Comparison of ENCODE assay signal across 9 cellular contexts in genomic region chr12:29428630-29429029, GRCh38. TPM values are rescaled to one million over a fixed set of nuclear protein-coding genes. Genes with fewer than 3 reads are reported as not detected.
DNase-seq lines count a peak whose midpoint lies in the region; ATAC-seq and TF ChIP-seq lines count a peak whose summit lies in the region.
"Had no signal": no experiment of that assay in that cellular context is flagged by ENCODE, and none has a peak within 500 bp of the region (broad histone marks: within the 10 kb centered on the region; RNA-seq: fewer than 3 reads in every experiment).

No MANE protein-coding gene starts in this region.

- H3K4me1 ChIP-seq in ACC112 (ENCODE audit: control insufficient read depth, insufficient read depth, low read length, unreplicated experiment) (peaks cover 32% of the 10 kb centered on the region), endodermal cell (ENCODE audit: control insufficient read depth, insufficient read depth, low read length) (peaks cover 6% of the 10 kb centered on the region), transverse colon (no peaks in the 10 kb centered on the region), ascending aorta (no peaks in the 10 kb centered on the region)

- H2AFZ ChIP-seq in ACC112 (ENCODE audit: low read length, unreplicated experiment), result no peak overlapping the region

- peaks cover 28% of the 10 kb centered on the region for H3K4me1 Mint-ChIP-seq in endodermal cell
- H3K4me1 Mint-ChIP-seq: immature natural killer cell had no signal

- no peak for TF ChIP-seq RAD21 in Ishikawa (IDR thresholded peaks at IDR 0.05; ENCODE audit: low read depth)

- H3K9me3 Mint-ChIP-seq in endodermal cell, result peaks cover 21% of the 10 kb centered on the region

- H3K9ac ChIP-seq in endodermal cell (ENCODE audit: extremely low read depth, low read length, poor library complexity, severe bottlenecking), result no peak overlapping the region

- H3K36me3 ChIP-seq in ACC112 (ENCODE audit: insufficient read depth, low read length) (no peaks in the 10 kb centered on the region), endodermal cell (ENCODE audit: control insufficient read depth, insufficient read depth, low read length) (no peaks in the 10 kb centered on the region), transverse colon (no peaks in the 10 kb centered on the region), ascending aorta (no peaks in the 10 kb centered on the region)

- no peak overlapping the region for H3K27ac Mint-ChIP-seq in endodermal cell
- H3K27ac Mint-ChIP-seq: immature natural killer cell had no signal

- peaks cover 18% of the 10 kb centered on the region for H3K9me3 ChIP-seq in endodermal cell (ENCODE audit: control insufficient read depth, low read length)
- H3K9me3 ChIP-seq in transverse colon, result no peaks in the 10 kb centered on the region
- H3K9me3 ChIP-seq in ascending aorta, result no peaks in the 10 kb centered on the region

- peak; percentile 46 for ATAC-seq in GM19395 (IDR thresholded peaks at IDR 0.05; ENCODE audit: unreplicated experiment)

- in situ Hi-C loops in transverse colon (cut with MboI; ENCODE audit: low pct_ligation_motif_present in 1 of 4, low pct_unique_long_range_greater_than_20kb in 1 of 4, low sequenced_read_pairs in 3 of 4), result no loop called here

- DNase-seq in epithelial cell of proximal tubule (ENCODE audit: low read depth), result peak; percentile 95
- no peak for DNase-seq in C1 segment of cervical spinal cord (lab: John Stamatoyannopoulos, UW)
- DNase-seq in endodermal cell, result no peak
- no peak for DNase-seq in transverse colon
- DNase-seq in ascending aorta (ENCODE audit: low spot score in 2 of 2), result no peak
- DNase-seq: immature natural killer cell had no signal

- TF ChIP-seq CTCF in epithelial cell of proximal tubule (conservative IDR thresholded peaks at IDR 0.05; ENCODE audit: low read depth, low read length) (no peak), endodermal cell (conservative IDR thresholded peaks at IDR 0.05) (no peak), transverse colon (IDR thresholded peaks at IDR 0.05) (no peak), ascending aorta (IDR thresholded peaks at IDR 0.05) (no peak)

- TF ChIP-seq EP300 in Ishikawa (IDR thresholded peaks at IDR 0.05; ENCODE audit: borderline replicate concordance), result peak; percentile 53; the same call in 1 of the 2 replicates
- no peak for TF ChIP-seq EP300 in transverse colon (IDR thresholded peaks at IDR 0.05; ENCODE audit: low read depth)

- H3K27me3 ChIP-seq in ACC112 (ENCODE audit: insufficient read depth, low read length) (no peaks in the 10 kb centered on the region), endodermal cell (ENCODE audit: control insufficient read depth, insufficient read depth, low read length, poor library complexity, severe bottlenecking) (no peaks in the 10 kb centered on the region), transverse colon (no peaks in the 10 kb centered on the region), ascending aorta (no peaks in the 10 kb centered on the region)

- H3K4me3 ChIP-seq in ACC112 (ENCODE audit: low read depth, low read length), result no peak overlapping the region
- H3K4me3 ChIP-seq in epithelial cell of proximal tubule (ENCODE audit: low read depth, low read length), result no peak overlapping the region
- no peak overlapping the region for H3K4me3 ChIP-seq in endodermal cell (ENCODE audit: low read length)
- no peak overlapping the region for H3K4me3 ChIP-seq in transverse colon
- H3K4me3 ChIP-seq in ascending aorta, result no peak overlapping the region

- no peak for TF ChIP-seq POLR2A in transverse colon (IDR thresholded peaks at IDR 0.05)

- H3K79me2 ChIP-seq in ACC112 (ENCODE audit: control insufficient read depth, insufficient read depth, low read length, unreplicated experiment), result no peaks in the 10 kb centered on the region

- H3K27ac ChIP-seq in ACC112 (ENCODE audit: low read depth, low read length) (peak overlapping the region; percentile 43), endodermal cell (ENCODE audit: low read depth, low read length) (no peak overlapping the region), transverse colon (no peak overlapping the region), ascending aorta (no peak overlapping the region)

- intact Hi-C loops in transverse colon (cut with DNase I; ENCODE audit: low total_unique reads), result no loop called here
- intact Hi-C loops in ascending aorta (cut with DNase I), result no loop called here

- H3K27me3 Mint-ChIP-seq in endodermal cell (ENCODE audit: insufficient read depth), result no peaks in the 10 kb centered on the region

- H3K4me3 Mint-ChIP-seq in endodermal cell, result no peak overlapping the region
- H3K4me3 Mint-ChIP-seq: immature natural killer cell had no signal

- peaks cover 5% of the 10 kb centered on the region for H3K36me3 Mint-ChIP-seq in endodermal cell (ENCODE audit: low read depth)
- H3K36me3 Mint-ChIP-seq: immature natural killer cell had no signal

TF ChIP-seq in Ishikawa, 13 proteins besides CTCF, POLR2A, EP300 and RAD21:
- TF ChIP-seq USF1 (IDR thresholded peaks at IDR 0.05) (no peak), FOXM1 (IDR thresholded peaks at IDR 0.05; ENCODE audit: borderline replicate concordance, low read depth) (no peak), NFIC (IDR thresholded peaks at IDR 0.05) (peak; percentile 90), TEAD4 (IDR thresholded peaks at IDR 0.05) (peak; percentile 53; the same call in 1 of the 2 replicates), CREB1 (IDR thresholded peaks at IDR 0.05; ENCODE audit: low read depth) (no peak), EGR1 (IDR thresholded peaks at IDR 0.05) (no peak), CEBPB (IDR thresholded peaks at IDR 0.05) (peak; percentile 90), REST (IDR thresholded peaks at IDR 0.05; ENCODE audit: low read depth) (no peak), YY1 (IDR thresholded peaks at IDR 0.05; ENCODE audit: low read depth) (no peak), TCF12 (IDR thresholded peaks at IDR 0.05; ENCODE audit: low read depth) (0 out of 2 replicates have a peak, but pooled peaks have one; percentile 34)

RNA-seq across cellular contexts. Expression of gene ERGIC2, which starts 47.7 kb away (rescaled TPM):
- total RNA-seq in epithelial cell of proximal tubule, result 68.4 and 112 TPM in 2 replicates
- total RNA-seq in endodermal cell, result 100 to 1,000 TPM; 101 to 170 TPM
- polyA plus RNA-seq in endodermal cell (2013, experiment 1 of 2), result 70.5 TPM
- 68.6 TPM for polyA plus RNA-seq in endodermal cell (2013, experiment 2 of 2)
- 10 to 100 TPM in 3 of 4 donors, 1 to 10 TPM in 1; 2.6 to 24.7 (median 20.6) TPM for total RNA-seq in transverse colon
- 12.5 TPM for total RNA-seq in ascending aorta
